In genomic region chr6:52087498-52087999, GRCh38 we compare ENCODE assay signal across 8 cellular contexts. TPM values are rescaled to one million over a fixed set of nuclear protein-coding genes. Genes with fewer than 3 reads are reported as not detected.
DNase-seq lines count a peak whose midpoint lies in the region; ATAC-seq and TF ChIP-seq lines count a peak whose summit lies in the region.

TSS of gene PKHD1 (minus strand) at chr6:52087613. CDS start at chr6:52084933, 2,680 bp downstream.

- no peak within 1 kb of the TSS for H2BK120ac ChIP-seq in H9 (ENCODE audit: low read depth, low read length, poor library complexity, severe bottlenecking)

- H3K36me3 ChIP-seq in ovary = no peaks in the 10 kb centered on the region

- H3K9me3 ChIP-seq in H9 (ENCODE audit: control insufficient read depth, low read depth, low read length) (no peaks in the 10 kb centered on the region), ovary (no peaks in the 10 kb centered on the region)

- no peaks in the 10 kb centered on the region for H3K4me1 ChIP-seq in H9 (ENCODE audit: insufficient read depth, low read length)
- no peaks in the 10 kb centered on the region for H3K4me1 ChIP-seq in ovary (ENCODE audit: insufficient read depth)

- no peak within 1 kb of the TSS for H2BK15ac ChIP-seq in H9 (ENCODE audit: low read depth, low read length)

- no peak within 1 kb of the TSS for H3K18ac ChIP-seq in H9 (ENCODE audit: insufficient read length, low read depth, low read length)

- H3K23ac ChIP-seq in H9 (ENCODE audit: insufficient read length, low read depth, low read length) = no peak within 1 kb of the TSS

- H3T11ph ChIP-seq in H9 (ENCODE audit: low read length) = no peak within 1 kb of the TSS

- H2AFZ ChIP-seq in H9 (ENCODE audit: low read length) = no peak within 1 kb of the TSS

- no peak for TF ChIP-seq POLR2A in ovary (IDR thresholded peaks at IDR 0.05)

- no peak within 1 kb of the TSS for H4K8ac ChIP-seq in H9 (replicated peaks; ENCODE audit: insufficient read length, low read depth, low read length)

- TF ChIP-seq CTCF in AG10803 (conservative IDR thresholded peaks at IDR 0.05; ENCODE audit: low read length) (peak; percentile 54), H9 (conservative IDR thresholded peaks at IDR 0.05) (peak; percentile 70), ovary (IDR thresholded peaks at IDR 0.05) (no peak)

- H3K4me2 ChIP-seq in H9 (ENCODE audit: insufficient read depth, insufficient read length, low read length) = no peak within 1 kb of the TSS

- no peak within 1 kb of the TSS for H4K5ac ChIP-seq in H9 (ENCODE audit: insufficient read length, low read depth, low read length)

- no CpG with 5 or more reads among the region's 7 CpGs for WGBS in H9 (ENCODE audit: extremely low coverage, insufficient read length, low lambda C conversion rate)
- WGBS in ovary, 3 donors = 38 to 49% (median 42%) methylated on average over 7 of the region's 7 CpGs

- no peaks in the 10 kb centered on the region for H4K20me1 ChIP-seq in H9 (ENCODE audit: control insufficient read depth, insufficient read depth, insufficient read length)

- no peak within 1 kb of the TSS for H3K56ac ChIP-seq in H9 (ENCODE audit: insufficient read length, low read depth, low read length)

- intact Hi-C loops in left colon (cut with DNase I, micrococcal nuclease) (no loop called here), ovary (cut with DNase I) (no loop called here)

- H3K9ac ChIP-seq in H9 (ENCODE audit: extremely low read depth, insufficient read length, low read length) = no peak within 1 kb of the TSS

- peak within 1 kb of the TSS in 1 of 3 experiments; percentile 16; a peak in 2 of 7 replicates for H3K27ac Mint-ChIP-seq in H9
- peak within 1 kb of the TSS; percentile 4 for H3K27ac Mint-ChIP-seq in T-helper 2 cell treated with Interferon-gamma antibody and Interleukin-4, amounts not matched to agents 5 μg/mL and 100 μg/mL, for 36 hours

- no peak within 1 kb of the TSS for H3K4me3 ChIP-seq in AG10803 (ENCODE audit: low read length)
- no peak within 1 kb of the TSS for H3K4me3 ChIP-seq in ovary

- H3K27ac ChIP-seq in H9 (ENCODE audit: insufficient read length, low read depth, low read length) (no peak within 1 kb of the TSS), ovary (no peak within 1 kb of the TSS)

- TF ChIP-seq EP300 in ovary (IDR thresholded peaks at IDR 0.05) = no peak

- H3K27me3 ChIP-seq in H9 (ENCODE audit: insufficient read depth, low read length) = no peaks in the 10 kb centered on the region
- H3K27me3 ChIP-seq in ovary = no peaks in the 10 kb centered on the region

- no peak within 1 kb of the TSS for H2BK20ac ChIP-seq in H9 (ENCODE audit: low read depth, low read length, poor library complexity, severe bottlenecking)

- peaks cover 8% of the 10 kb centered on the region in 2 experiments for H3K4me1 Mint-ChIP-seq in H9
- no peaks in the 10 kb centered on the region for H3K4me1 Mint-ChIP-seq in T-helper 2 cell treated with Interferon-gamma antibody and Interleukin-4, amounts not matched to agents 5 μg/mL and 100 μg/mL, for 36 hours (ENCODE audit: low read depth)

- no peaks in the 10 kb centered on the region; a peak in 1 of 7 replicates for H3K36me3 Mint-ChIP-seq in H9 (ENCODE audit: insufficient read depth in 1 of 3, low read depth in 3 of 3)
- H3K36me3 Mint-ChIP-seq in T-helper 2 cell treated with Interferon-gamma antibody and Interleukin-4, amounts not matched to agents 5 μg/mL and 100 μg/mL, for 36 hours (ENCODE audit: low read depth) = no peaks in the 10 kb centered on the region

- no peak within 1 kb of the TSS for H3K4me3 Mint-ChIP-seq in H9
- H3K4me3 Mint-ChIP-seq in T-helper 2 cell treated with Interferon-gamma antibody and Interleukin-4, amounts not matched to agents 5 μg/mL and 100 μg/mL, for 36 hours = no peak within 1 kb of the TSS

- H4K91ac ChIP-seq in H9 (ENCODE audit: insufficient read length, low read depth, low read length) = no peak within 1 kb of the TSS

- no peaks in the 10 kb centered on the region for H3K79me1 ChIP-seq in H9 (ENCODE audit: insufficient read depth, low read depth, low read length, poor library complexity, severe bottlenecking)

- no peaks in the 10 kb centered on the region for H3K79me2 ChIP-seq in H9 (ENCODE audit: insufficient read depth, low read length)

- no peaks in the 10 kb centered on the region for H3K27me3 Mint-ChIP-seq in H9 (ENCODE audit: low read depth)
- peaks cover 5% of the 10 kb centered on the region for H3K27me3 Mint-ChIP-seq in T-helper 2 cell treated with Interferon-gamma antibody and Interleukin-4, amounts not matched to agents 5 μg/mL and 100 μg/mL, for 36 hours (ENCODE audit: low read depth)

- H3K4ac ChIP-seq in H9 (ENCODE audit: low read depth, low read length) = no peak within 1 kb of the TSS

- peaks cover 0 to 2% of the 10 kb centered on the region in 2 experiments; a peak in 1 of 5 replicates for H3K9me3 Mint-ChIP-seq in H9
- H3K9me3 Mint-ChIP-seq in T-helper 2 cell treated with Interferon-gamma antibody and Interleukin-4, amounts not matched to agents 5 μg/mL and 100 μg/mL, for 36 hours = no peaks in the 10 kb centered on the region

- H2BK12ac ChIP-seq in H9 (ENCODE audit: insufficient read length, low read depth, low read length) = no peak within 1 kb of the TSS

- H3K14ac ChIP-seq in H9 (ENCODE audit: insufficient read depth, low read length) = no peak within 1 kb of the TSS

- no peaks in the 10 kb centered on the region for H3K23me2 ChIP-seq in H9 (ENCODE audit: insufficient read length, low read depth, low read length, poor library complexity, severe bottlenecking)

- DNase-seq in AG10803 (ENCODE audit: low read depth) = peak; percentile 16
- no peak for DNase-seq in H9
- DNase-seq in T-helper 2 cell treated with Interferon-gamma antibody and Interleukin-4, amounts not matched to agents 5 μg/mL and 100 μg/mL, for 36 hours (ENCODE audit: low spot score) = no peak
- peak in 1 of 2 donors; percentile 10 for DNase-seq in left colon
- no peak for DNase-seq in ovary
- no peak for DNase-seq in SKM-1 treated with dmso at 0.1 percent for 144 hours (lab: John Stamatoyannopoulos, UW; ENCODE audit: unreplicated experiment)
- DNase-seq in UCSD-AML1 (lab: John Stamatoyannopoulos, UW; ENCODE audit: unreplicated experiment) = no peak

- no peak within 1 kb of the TSS for H2AK5ac ChIP-seq in H9 (ENCODE audit: insufficient read length, low read length)

- ATAC-seq in left colon (peak; percentile 98), HG03025 (IDR thresholded peaks at IDR 0.05; ENCODE audit: low FRiP score, unreplicated experiment) (no peak)

- H2BK5ac ChIP-seq in H9 (ENCODE audit: insufficient read length, low read length) = no peak within 1 kb of the TSS

RNA-seq across cellular contexts. Expression of gene PKHD1, which starts in this region (rescaled TPM):
- total RNA-seq in H9 (2021) = 0.07 and 0.09 TPM in 2 replicates
- under 1 TPM; 0.12 to 0.20 TPM for total RNA-seq in left colon
- under 1 TPM in 5 of 7 donors, not detected in 2; 0.02 to 0.12 (median 0.05) TPM for total RNA-seq in ovary
- under 1 TPM in 1 of 2 donors, not detected in 1; 0.01 TPM for polyA plus RNA-seq in ovary

Comparison
In these comparisons a context has a peak if more than half of its experiments do, and no peak if none do; other contexts are left out.
1. Peak in ATAC-seq in left colon; RNA of the gene not detected or under 1 TPM.
2. CTCF ChIP-seq: peak in AG10803 (single experiment) and H9 (single experiment); none in ovary (0 of 3).